In genomic region chr3:138686771-138687221, GRCh38 we compare ENCODE assay signal across 8 cellular contexts.
A peak's percentile ranks its signal among the peaks of the same experiment; 100 is the strongest.
DNase-seq lines count a peak whose midpoint lies in the region; ATAC-seq and TF ChIP-seq lines count a peak whose summit lies in the region.

No MANE protein-coding gene starts in this region.

- no peaks in the 10 kb centered on the region for H3K27me3 Mint-ChIP-seq in type B pancreatic cell

- H3K27ac ChIP-seq in cardiac muscle cell (peak overlapping the region; percentile 59), heart right ventricle (no peak overlapping the region), coronary artery (no peak overlapping the region)

- H3K9me3 ChIP-seq in cardiac muscle cell (ENCODE audit: low read depth): no peaks in the 10 kb centered on the region
- no peaks in the 10 kb centered on the region for H3K9me3 ChIP-seq in heart right ventricle

- peaks cover 6% of the 10 kb centered on the region for H3K36me3 Mint-ChIP-seq in type B pancreatic cell

- H3K4me3 ChIP-seq in cardiac muscle cell (no peak overlapping the region), heart right ventricle (no peak overlapping the region), foreskin fibroblast (ENCODE audit: low read depth in 1 of 2, low read length in 2 of 2) (no peak overlapping the region), coronary artery (no peak overlapping the region)

- intact Hi-C loops in heart right ventricle (cut with DNase I): loop anchor here in 1 of 10 donors (10.0 kb wide), 1 partner anchor 82 kb away; the partner anchor contains the start of gene FAIM

- DNase-seq in cardiac muscle cell (ENCODE audit: low read depth in 1 of 2, low spot score in 1 of 2) (peak; percentile 37 to 91), heart right ventricle (no peak), NCI-H460 (ENCODE audit: extremely low read depth, low read depth) (peak; percentile 23), foreskin fibroblast (peak; percentile 73 to 78), occipital lobe (lab: John Stamatoyannopoulos, UW) (no peak), type B pancreatic cell (ENCODE audit: extremely low spot score, unreplicated experiment) (no peak), coronary artery (ENCODE audit: low spot score) (no peak)

- H3K27me3 ChIP-seq in cardiac muscle cell (no peaks in the 10 kb centered on the region), heart right ventricle (no peaks in the 10 kb centered on the region)

- H3K36me3 ChIP-seq in cardiac muscle cell (no peaks in the 10 kb centered on the region), heart right ventricle (peaks cover 0 to 82% (median 25%) of the 10 kb centered on the region in 9 donors)

- TF ChIP-seq CTCF in cardiac muscle cell (IDR thresholded peaks at IDR 0.05; ENCODE audit: low read depth, low read length) (no peak), heart right ventricle (IDR thresholded peaks at IDR 0.05) (no peak), foreskin fibroblast (IDR thresholded peaks at IDR 0.05; ENCODE audit: low read depth, low read length) (no peak), type B pancreatic cell (conservative IDR thresholded peaks at IDR 0.05) (no peak), coronary artery (IDR thresholded peaks at IDR 0.05) (no peak)

- H3K4me1 Mint-ChIP-seq in type B pancreatic cell (ENCODE audit: unreplicated experiment): peaks cover 22% of the 10 kb centered on the region

- no peak for ATAC-seq in heart right ventricle
- peak; percentile 93 for ATAC-seq in HG02678 (IDR thresholded peaks at IDR 0.05; ENCODE audit: unreplicated experiment)

- H3K27ac Mint-ChIP-seq in type B pancreatic cell: no peak overlapping the region

- H3K4me1 ChIP-seq in cardiac muscle cell (ENCODE audit: low read depth): peaks cover 8% of the 10 kb centered on the region
- H3K4me1 ChIP-seq in heart right ventricle: peaks cover 0 to 5% (median 0%) of the 10 kb centered on the region in 9 donors

- H3K4me3 Mint-ChIP-seq in type B pancreatic cell: no peak overlapping the region

- H3K9me3 Mint-ChIP-seq in type B pancreatic cell: no peaks in the 10 kb centered on the region

Comparison
In these comparisons a context has a peak if more than half of its experiments do, and no peak if none do; other contexts are left out.
1. DNase-seq: peak in cardiac muscle cell (2 of 2), NCI-H460 (single experiment) and foreskin fibroblast (2 of 2); none in heart right ventricle (0 of 2), occipital lobe (single experiment), type B pancreatic cell (single experiment) and coronary artery (single experiment).